21 cellular contexts compared by ENCODE assay signal in genomic region chr19:16013851-16014840, GRCh38.
"Had no signal": no experiment of that assay in that cellular context is flagged by ENCODE, and none has a peak within 500 bp of the region (broad histone marks: within the 10 kb centered on the region; RNA-seq: fewer than 3 reads in every experiment).

No MANE protein-coding gene starts in this region.

- DNase-seq: activated CD4-positive, alpha-beta T cell treated with anti-CD3 and anti-CD28 coated beads for 48 hours; activated CD8-positive, alpha-beta T cell treated with anti-CD3 and anti-CD28 coated beads for 36 hours; activated naive CD4-positive, alpha-beta T cell treated with anti-CD3 and anti-CD28 coated beads, Interleukin-2, amount 10 ng/mL, durations not matched to agents 7 days and 5 days; activated T-cell treated with anti-CD3 and anti-CD28 coated beads, Interleukin-2, amount 50 U/mL, for 1 hour; foreskin fibroblast; left colon; mesenchymal stem cell; mucosa of descending colon; nephron progenitor cell; nucleus accumbens; retina; spleen; stimulated activated CD4-positive, alpha-beta T cell treated with anti-CD3 and anti-CD28 coated beads, Interleukin-4, amount 100 ng/mL, for 1 hour; stimulated activated naive CD4-positive, alpha-beta T cell treated with Interleukin-2 at 50 U/mL for 16 hours; T-helper 1 cell; T-helper 9 cell; upper lobe of left lung had no signal

- H3K9me3 ChIP-seq: mucosa of descending colon, spleen, upper lobe of left lung had no signal

- ATAC-seq: activated CD8-positive, alpha-beta T cell treated with anti-CD3 and anti-CD28 coated beads for 36 hours; left colon; mucosa of descending colon; WTC11 had no signal

- H3K27me3 ChIP-seq: spleen, upper lobe of left lung had no signal

- H3K4me3 ChIP-seq: mucosa of descending colon, spleen, upper lobe of left lung had no signal

- H3K4me1 Mint-ChIP-seq: activated naive CD4-positive, alpha-beta T cell treated with anti-CD3 and anti-CD28 coated beads, Interleukin-2, amount 10 ng/mL, durations not matched to agents 7 days and 5 days; nephron progenitor cell; WTC11 had no signal

- FAIRE-seq: endometrium, keratinocyte had no signal

- H3K27ac ChIP-seq: spleen, upper lobe of left lung had no signal

- H3K4me3 Mint-ChIP-seq: activated CD8-positive, alpha-beta T cell treated with anti-CD3 and anti-CD28 coated beads for 36 hours; activated naive CD4-positive, alpha-beta T cell treated with anti-CD3 and anti-CD28 coated beads, Interleukin-2, amount 10 ng/mL, durations not matched to agents 7 days and 5 days; nephron progenitor cell; WTC11 had no signal

- H3K36me3 Mint-ChIP-seq: activated naive CD4-positive, alpha-beta T cell treated with anti-CD3 and anti-CD28 coated beads, Interleukin-2, amount 10 ng/mL, durations not matched to agents 7 days and 5 days had no signal

- H3K27ac Mint-ChIP-seq: activated CD8-positive, alpha-beta T cell treated with anti-CD3 and anti-CD28 coated beads for 36 hours; activated naive CD4-positive, alpha-beta T cell treated with anti-CD3 and anti-CD28 coated beads, Interleukin-2, amount 10 ng/mL, durations not matched to agents 7 days and 5 days; nephron progenitor cell; progenitor cell of endocrine pancreas; WTC11 had no signal

- H3K4me1 ChIP-seq: spleen, upper lobe of left lung had no signal

- H3K27me3 Mint-ChIP-seq: activated CD8-positive, alpha-beta T cell treated with anti-CD3 and anti-CD28 coated beads for 36 hours; activated naive CD4-positive, alpha-beta T cell treated with anti-CD3 and anti-CD28 coated beads, Interleukin-2, amount 10 ng/mL, durations not matched to agents 7 days and 5 days; progenitor cell of endocrine pancreas had no signal

- H3K36me3 ChIP-seq: spleen, upper lobe of left lung had no signal

- H3K9me3 Mint-ChIP-seq: activated CD8-positive, alpha-beta T cell treated with anti-CD3 and anti-CD28 coated beads for 36 hours; activated naive CD4-positive, alpha-beta T cell treated with anti-CD3 and anti-CD28 coated beads, Interleukin-2, amount 10 ng/mL, durations not matched to agents 7 days and 5 days had no signal
